Comparison of ENCODE assay signal across 28 cellular contexts in genomic region chr18:45086777-45087176, GRCh38.
"Had no signal": no experiment of that assay in that cellular context is flagged by ENCODE, and none has a peak within 500 bp of the region (broad histone marks: within the 10 kb centered on the region; RNA-seq: fewer than 3 reads in every experiment).

No MANE protein-coding gene starts in this region.

- H3K27me3 Mint-ChIP-seq: activated B cell treated with CpG ODN at 0.5 μM for 24 hours; activated CD4-positive, alpha-beta memory T cell treated with anti-CD3 and anti-CD28 coated beads for 36 hours; brain had no signal

- DNase-seq: activated B cell treated with CpG ODN at 0.5 μM for 24 hours; activated CD4-positive, alpha-beta memory T cell treated with anti-CD3 and anti-CD28 coated beads for 36 hours; activated CD4-positive, alpha-beta T cell treated with anti-CD3 and anti-CD28 coated beads for 1 hour; activated CD4-positive, alpha-beta T cell treated with anti-CD3 and anti-CD28 coated beads, Interleukin-2, amount 10 ng/mL, durations not matched to agents 7 days and 5 days; activated CD8-positive, alpha-beta memory T cell treated with anti-CD3 and anti-CD28 coated beads for 24 hours; activated effector memory CD4-positive, alpha-beta T cell treated with anti-CD3 and anti-CD28 coated beads, Interleukin-2, amount 50 U/mL, for 16 hours; activated naive CD4-positive, alpha-beta T cell treated with anti-CD3 and anti-CD28 coated beads for 36 hours; activated T-cell treated with anti-CD3 and anti-CD28 coated beads, Interleukin-2, amount 50 U/mL, for 4 hours; amygdala; cerebellar nuclear complex; MM.1S; NCI-H1105; NCI-H1436 treated with DMSO at 0.1 percent for 48 hours; NCI-H187; NCI-H2081 treated with DMSO at 0.1 percent for 48 hours; NCI-H2171; NCI-H2227 treated with DMSO at 0.1 percent for 48 hours; NCI-H446 treated with DMSO at 0.1 percent for 48 hours; NCI-H524 treated with DMSO at 0.1 percent for 48 hours; NCI-H748 treated with DMSO at 0.1 percent for 48 hours; Peyer's patch; SHP77 treated with DMSO at 0.1 percent for 48 hours; T-helper 9 cell had no signal

- H3K4me3 ChIP-seq: cardiac muscle cell, Peyer's patch had no signal

- H3K36me3 Mint-ChIP-seq: activated CD4-positive, alpha-beta memory T cell treated with anti-CD3 and anti-CD28 coated beads for 36 hours; activated naive CD8-positive, alpha-beta T cell; brain had no signal

- H3K27ac ChIP-seq: cardiac muscle cell, Peyer's patch, RWPE1 had no signal

- H3K9me3 Mint-ChIP-seq: activated CD4-positive, alpha-beta memory T cell treated with anti-CD3 and anti-CD28 coated beads for 36 hours; activated CD4-positive, alpha-beta T cell treated with anti-CD3 and anti-CD28 coated beads, Interleukin-2, amount 10 ng/mL, durations not matched to agents 7 days and 5 days; activated naive CD4-positive, alpha-beta T cell treated with anti-CD3 and anti-CD28 coated beads for 36 hours; activated T-cell treated with anti-CD3 and anti-CD28 coated beads, Interleukin-2, amount 50 U/mL, for 4 hours had no signal

- H3K4me3 Mint-ChIP-seq: activated B cell treated with CpG ODN at 0.5 μM for 24 hours; activated CD4-positive, alpha-beta memory T cell treated with anti-CD3 and anti-CD28 coated beads for 36 hours; activated CD4-positive, alpha-beta T cell treated with anti-CD3 and anti-CD28 coated beads, Interleukin-2, amount 10 ng/mL, durations not matched to agents 7 days and 5 days; activated naive CD4-positive, alpha-beta T cell treated with anti-CD3 and anti-CD28 coated beads for 36 hours; activated naive CD8-positive, alpha-beta T cell; activated T-cell treated with anti-CD3 and anti-CD28 coated beads, Interleukin-2, amount 50 U/mL, for 4 hours; brain; T-helper 1 cell treated with Interleukin-12 subunit alpha and Interleukin-12 subunit beta and Interleukin-4 antibody, amounts not matched to agents 30 μg/mL and 1 μg/mL, for 36 hours had no signal

- ATAC-seq: activated T-cell treated with anti-CD3 and anti-CD28 coated beads, Interleukin-2, amount 50 U/mL, for 4 hours had no signal

- H3K4me1 Mint-ChIP-seq: activated CD4-positive, alpha-beta T cell treated with anti-CD3 and anti-CD28 coated beads, Interleukin-2, amount 10 ng/mL, durations not matched to agents 7 days and 5 days had no signal

- H3K27ac Mint-ChIP-seq: activated B cell treated with CpG ODN at 0.5 μM for 24 hours; activated CD4-positive, alpha-beta memory T cell treated with anti-CD3 and anti-CD28 coated beads for 36 hours; activated CD4-positive, alpha-beta T cell treated with anti-CD3 and anti-CD28 coated beads, Interleukin-2, amount 10 ng/mL, durations not matched to agents 7 days and 5 days; activated naive CD4-positive, alpha-beta T cell treated with anti-CD3 and anti-CD28 coated beads for 36 hours; activated naive CD8-positive, alpha-beta T cell; brain; T-helper 1 cell treated with Interleukin-12 subunit alpha and Interleukin-12 subunit beta and Interleukin-4 antibody, amounts not matched to agents 30 μg/mL and 1 μg/mL, for 36 hours had no signal

- H3K27me3 ChIP-seq: cardiac muscle cell, Peyer's patch had no signal

- H3K4me1 ChIP-seq: Peyer's patch had no signal

- H3K36me3 ChIP-seq: cardiac muscle cell, Peyer's patch had no signal

- H3K9me3 ChIP-seq: Peyer's patch had no signal
